Comparison of ENCODE assay signal across 20 cellular contexts in genomic region chr18:76995896-76996295, GRCh38.
"Had no signal": no experiment of that assay in that cellular context is flagged by ENCODE, and none has a peak within 500 bp of the region (broad histone marks: within the 10 kb centered on the region; RNA-seq: fewer than 3 reads in every experiment).

No MANE protein-coding gene starts in this region.

- ATAC-seq: effector memory CD8-positive, alpha-beta T cell; gastrocnemius medialis; left ventricle myocardium superior; lower lobe of right lung; naive thymus-derived CD8-positive, alpha-beta T cell; right lobe of liver; stimulated activated naive CD8-positive, alpha-beta T cell treated with anti-CD3 and anti-CD28 coated beads, Interleukin-15, Interleukin-2, amounts not matched to agents 100 U/mL and 50 U/mL, for 24 hours had no signal

- DNase-seq: cortex of kidney; effector memory CD8-positive, alpha-beta T cell; erythroblast; esophagus squamous epithelium; gastrocnemius medialis; left ventricle myocardium superior; lower lobe of right lung; naive thymus-derived CD8-positive, alpha-beta T cell; small intestine; stimulated activated CD4-positive, alpha-beta T cell treated with anti-CD3 and anti-CD28 coated beads, Interleukin-15, amount 100 ng/mL, for 24 hours; stimulated activated CD4-positive, alpha-beta T cell treated with anti-CD3 and anti-CD28 coated beads, Interleukin-2, amount 100 ng/mL, for 48 hours; stimulated activated CD8-positive, alpha-beta memory T cell treated with anti-CD3 and anti-CD28 coated beads, Interleukin-4, amount 100 ng/mL, for 48 hours; stimulated activated naive CD8-positive, alpha-beta T cell treated with anti-CD3 and anti-CD28 coated beads, Interleukin-15, Interleukin-2, amounts not matched to agents 100 U/mL and 50 U/mL, for 24 hours; substantia nigra; testis; tibial artery; upper lobe of left lung; uterus had no signal

- H3K36me3 Mint-ChIP-seq: naive thymus-derived CD8-positive, alpha-beta T cell had no signal

- H3K9me3 Mint-ChIP-seq: effector memory CD8-positive, alpha-beta T cell; naive thymus-derived CD8-positive, alpha-beta T cell had no signal

- H3K27ac Mint-ChIP-seq: effector memory CD8-positive, alpha-beta T cell; naive thymus-derived CD8-positive, alpha-beta T cell; progenitor cell of endocrine pancreas had no signal

- H3K4me3 Mint-ChIP-seq: effector memory CD8-positive, alpha-beta T cell; naive thymus-derived CD8-positive, alpha-beta T cell had no signal

- H3K27me3 Mint-ChIP-seq: effector memory CD8-positive, alpha-beta T cell had no signal
